In the genomic region with DNA sequence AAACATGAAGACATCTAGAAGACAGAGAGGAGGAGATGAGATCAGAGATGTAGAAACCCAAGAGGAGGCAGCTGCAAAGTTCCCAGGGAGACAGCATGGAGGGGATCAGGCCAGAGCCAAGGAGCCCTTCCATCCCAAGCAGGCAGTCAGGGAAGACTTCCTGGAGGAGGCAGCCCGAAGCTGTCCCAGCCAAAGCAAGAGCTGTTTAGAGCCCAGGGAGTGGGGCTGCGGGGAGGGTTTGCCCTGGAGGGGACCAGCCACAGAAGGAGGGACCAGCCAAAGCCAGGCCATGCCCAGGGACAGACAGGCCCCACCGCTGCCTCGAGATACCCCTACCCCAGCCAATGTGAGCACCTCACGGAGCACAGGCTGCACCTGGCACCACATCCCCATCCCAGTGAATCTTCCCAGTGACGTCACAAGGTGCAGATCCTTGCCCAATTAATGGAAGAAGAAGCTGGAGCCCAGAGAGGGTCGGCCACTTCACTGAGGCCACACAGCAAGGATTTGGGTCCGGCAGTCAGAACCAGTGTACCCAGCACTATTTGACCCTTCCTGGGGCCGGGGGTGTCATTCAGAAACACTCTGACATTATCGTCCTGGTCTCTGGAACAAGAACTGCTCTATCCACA, we compare ENCODE assay signal across 1 cellular context.
A peak's percentile ranks its signal among the peaks of the same experiment; 100 is the strongest.
TF ChIP-seq lines count a peak whose summit lies in the region.

No MANE protein-coding gene starts in this region.

TF ChIP-seq in HepG2, 621 proteins besides CTCF, POLR2A, EP300 and RAD21:
- no peak for TF ChIP-seq RBAK (CRISPR knock-in tag; IDR thresholded peaks at IDR 0.05)
- TF ChIP-seq ZFP36 (IDR thresholded peaks at IDR 0.05; ENCODE audit: borderline replicate concordance, low read depth, low read length, partially characterized antibody): peak; percentile 33
- peak; percentile 95 for TF ChIP-seq CREB1 (IDR thresholded peaks at IDR 0.05)
- TF ChIP-seq CREB1 (CRISPR knock-in tag; IDR thresholded peaks at IDR 0.05): no peak
- TF ChIP-seq NCOA2 (CRISPR knock-in tag; IDR thresholded peaks at IDR 0.05): no peak
- TF ChIP-seq ELF4 (CRISPR knock-in tag; IDR thresholded peaks at IDR 0.05; ENCODE audit: borderline replicate concordance): no peak
- TF ChIP-seq ZNF768 (CRISPR knock-in tag; IDR thresholded peaks at IDR 0.05): peak; percentile 82
- TF ChIP-seq ATF7 (IDR thresholded peaks at IDR 0.05): peak; percentile 48; the same call in 1 of the 2 replicates
- TF ChIP-seq ATF7 (CRISPR knock-in tag; IDR thresholded peaks at IDR 0.05): no peak
- TF ChIP-seq, protein P1, sequence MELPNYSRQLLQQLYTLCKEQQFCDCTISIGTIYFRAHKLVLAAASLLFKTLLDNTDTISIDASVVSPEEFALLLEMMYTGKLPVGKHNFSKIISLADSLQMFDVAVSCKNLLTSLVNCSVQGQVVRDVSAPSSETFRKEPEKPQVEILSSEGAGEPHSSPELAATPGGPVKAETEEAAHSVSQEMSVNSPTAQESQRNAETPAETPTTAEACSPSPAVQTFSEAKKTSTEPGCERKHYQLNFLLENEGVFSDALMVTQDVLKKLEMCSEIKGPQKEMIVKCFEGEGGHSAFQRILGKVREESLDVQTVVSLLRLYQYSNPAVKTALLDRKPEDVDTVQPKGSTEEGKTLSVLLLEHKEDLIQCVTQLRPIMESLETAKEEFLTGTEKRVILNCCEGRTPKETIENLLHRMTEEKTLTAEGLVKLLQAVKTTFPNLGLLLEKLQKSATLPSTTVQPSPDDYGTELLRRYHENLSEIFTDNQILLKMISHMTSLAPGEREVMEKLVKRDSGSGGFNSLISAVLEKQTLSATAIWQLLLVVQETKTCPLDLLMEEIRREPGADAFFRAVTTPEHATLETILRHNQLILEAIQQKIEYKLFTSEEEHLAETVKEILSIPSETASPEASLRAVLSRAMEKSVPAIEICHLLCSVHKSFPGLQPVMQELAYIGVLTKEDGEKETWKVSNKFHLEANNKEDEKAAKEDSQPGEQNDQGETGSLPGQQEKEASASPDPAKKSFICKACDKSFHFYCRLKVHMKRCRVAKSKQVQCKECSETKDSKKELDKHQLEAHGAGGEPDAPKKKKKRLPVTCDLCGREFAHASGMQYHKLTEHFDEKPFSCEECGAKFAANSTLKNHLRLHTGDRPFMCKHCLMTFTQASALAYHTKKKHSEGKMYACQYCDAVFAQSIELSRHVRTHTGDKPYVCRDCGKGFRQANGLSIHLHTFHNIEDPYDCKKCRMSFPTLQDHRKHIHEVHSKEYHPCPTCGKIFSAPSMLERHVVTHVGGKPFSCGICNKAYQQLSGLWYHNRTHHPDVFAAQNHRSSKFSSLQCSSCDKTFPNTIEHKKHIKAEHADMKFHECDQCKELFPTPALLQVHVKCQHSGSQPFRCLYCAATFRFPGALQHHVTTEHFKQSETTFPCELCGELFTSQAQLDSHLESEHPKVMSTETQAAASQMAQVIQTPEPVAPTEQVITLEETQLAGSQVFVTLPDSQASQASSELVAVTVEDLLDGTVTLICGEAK (IDR thresholded peaks at IDR 0.05): no peak
- TF ChIP-seq, protein P1 (CRISPR knock-in tag; IDR thresholded peaks at IDR 0.05): no peak
- TF ChIP-seq, protein P2, sequence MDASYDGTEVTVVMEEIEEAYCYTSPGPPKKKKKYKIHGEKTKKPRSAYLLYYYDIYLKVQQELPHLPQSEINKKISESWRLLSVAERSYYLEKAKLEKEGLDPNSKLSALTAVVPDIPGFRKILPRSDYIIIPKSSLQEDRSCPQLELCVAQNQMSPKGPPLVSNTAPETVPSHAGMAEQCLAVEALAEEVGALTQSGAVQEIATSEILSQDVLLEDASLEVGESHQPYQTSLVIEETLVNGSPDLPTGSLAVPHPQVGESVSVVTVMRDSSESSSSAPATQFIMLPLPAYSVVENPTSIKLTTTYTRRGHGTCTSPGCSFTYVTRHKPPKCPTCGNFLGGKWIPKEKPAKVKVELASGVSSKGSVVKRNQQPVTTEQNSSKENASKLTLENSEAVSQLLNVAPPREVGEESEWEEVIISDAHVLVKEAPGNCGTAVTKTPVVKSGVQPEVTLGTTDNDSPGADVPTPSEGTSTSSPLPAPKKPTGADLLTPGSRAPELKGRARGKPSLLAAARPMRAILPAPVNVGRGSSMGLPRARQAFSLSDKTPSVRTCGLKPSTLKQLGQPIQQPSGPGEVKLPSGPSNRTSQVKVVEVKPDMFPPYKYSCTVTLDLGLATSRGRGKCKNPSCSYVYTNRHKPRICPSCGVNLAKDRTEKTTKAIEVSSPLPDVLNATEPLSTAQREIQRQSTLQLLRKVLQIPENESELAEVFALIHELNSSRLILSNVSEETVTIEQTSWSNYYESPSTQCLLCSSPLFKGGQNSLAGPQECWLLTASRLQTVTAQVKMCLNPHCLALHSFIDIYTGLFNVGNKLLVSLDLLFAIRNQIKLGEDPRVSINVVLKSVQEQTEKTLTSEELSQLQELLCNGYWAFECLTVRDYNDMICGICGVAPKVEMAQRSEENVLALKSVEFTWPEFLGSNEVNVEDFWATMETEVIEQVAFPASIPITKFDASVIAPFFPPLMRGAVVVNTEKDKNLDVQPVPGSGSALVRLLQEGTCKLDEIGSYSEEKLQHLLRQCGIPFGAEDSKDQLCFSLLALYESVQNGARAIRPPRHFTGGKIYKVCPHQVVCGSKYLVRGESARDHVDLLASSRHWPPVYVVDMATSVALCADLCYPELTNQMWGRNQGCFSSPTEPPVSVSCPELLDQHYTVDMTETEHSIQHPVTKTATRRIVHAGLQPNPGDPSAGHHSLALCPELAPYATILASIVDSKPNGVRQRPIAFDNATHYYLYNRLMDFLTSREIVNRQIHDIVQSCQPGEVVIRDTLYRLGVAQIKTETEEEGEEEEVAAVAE (CRISPR knock-in tag; IDR thresholded peaks at IDR 0.05; ENCODE audit: borderline replicate concordance): no peak
